ENCODE assay signal across 1 cellular context in the genomic region with DNA sequence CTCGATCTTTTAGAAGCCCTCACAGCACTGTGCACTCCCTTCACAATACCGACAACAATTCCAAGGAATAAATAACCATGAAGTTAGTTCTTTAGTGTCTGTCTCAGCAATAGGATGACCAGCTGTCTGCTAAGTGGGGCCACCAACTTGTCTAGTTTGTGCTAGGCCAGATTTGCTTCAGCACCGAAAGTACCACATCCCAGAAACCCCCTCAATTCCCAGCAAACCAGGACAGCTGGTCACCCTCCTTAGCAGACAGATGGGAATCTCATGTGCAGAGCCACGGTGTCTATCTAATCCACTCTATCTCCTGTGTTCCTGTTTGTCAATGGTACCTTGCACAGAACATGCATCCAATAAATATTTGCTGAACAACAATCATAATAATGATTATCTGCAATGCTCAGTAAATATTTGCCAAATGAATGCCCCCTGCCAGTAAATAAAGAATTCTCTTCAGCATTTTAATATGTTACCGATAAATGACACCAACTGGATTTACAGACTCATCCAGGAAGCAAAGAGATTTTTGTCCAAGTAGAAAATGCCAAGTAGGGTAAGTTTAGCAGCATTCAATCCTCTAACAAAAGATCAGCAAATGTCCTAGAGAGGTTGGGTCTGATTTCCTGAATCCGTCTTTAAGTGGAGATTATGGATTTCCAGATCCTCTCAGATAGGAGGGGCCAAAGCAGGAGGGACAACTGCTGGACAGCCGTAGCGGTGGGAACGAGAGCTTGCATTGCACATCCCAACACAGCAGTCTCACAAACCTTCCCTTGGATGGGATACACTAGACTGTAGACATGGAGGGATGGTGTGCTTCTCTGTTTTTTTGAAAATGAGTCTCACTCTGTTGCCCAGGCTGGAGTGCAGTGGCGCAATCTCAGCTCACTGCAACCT.
TF ChIP-seq lines count a peak whose summit lies in the region.

No MANE protein-coding gene starts in this region.

TF ChIP-seq in K562, 482 proteins besides CTCF, POLR2A, EP300 and RAD21:
- no peak for TF ChIP-seq LEF1 (IDR thresholded peaks at IDR 0.05)
- TF ChIP-seq ZNF121 (CRISPR knock-in tag; conservative IDR thresholded peaks at IDR 0.05) = peak; percentile 32; the same call in 1 of the 2 replicates
- no peak for TF ChIP-seq ZFP36 (IDR thresholded peaks at IDR 0.05; ENCODE audit: low read depth, low read length, partially characterized antibody)
- TF ChIP-seq ZNF785 (CRISPR knock-in tag; IDR thresholded peaks at IDR 0.05) = no peak
- TF ChIP-seq FOXP1 (CRISPR knock-in tag; IDR thresholded peaks at IDR 0.05) = no peak
- no peak for TF ChIP-seq CC2D1A (IDR thresholded peaks at IDR 0.05)
